Comparison of ENCODE assay signal across 9 cellular contexts in genomic region chr2:241560883-241561474, GRCh38. TPM values are rescaled to one million over a fixed set of nuclear protein-coding genes. Genes with fewer than 3 reads are reported as not detected.
DNase-seq lines count a peak whose midpoint lies in the region; ATAC-seq and TF ChIP-seq lines count a peak whose summit lies in the region.
"Had no signal": no experiment of that assay in that cellular context is flagged by ENCODE, and none has a peak within 500 bp of the region (broad histone marks: within the 10 kb centered on the region; RNA-seq: fewer than 3 reads in every experiment).

No MANE protein-coding gene starts in this region.

- TF ChIP-seq CTCF in left ventricle myocardium inferior (IDR thresholded peaks at IDR 0.05; ENCODE audit: borderline replicate concordance) (no peak), uterus (IDR thresholded peaks at IDR 0.05) (no peak)

- H3K4me1 ChIP-seq in left ventricle myocardium inferior (peaks cover 63% of the 10 kb centered on the region), esophagus (ENCODE audit: control insufficient read depth in 2 of 2, insufficient read depth in 2 of 2, low read length in 1 of 2) (peaks cover 11 to 42% of the 10 kb centered on the region in 2 donors), uterus (peaks cover 0 to 17% of the 10 kb centered on the region in 2 donors)

- 34 to 41% methylated on average over 19 of the region's 19 CpGs for WGBS in esophagus, 2 donors

- H3K36me3 ChIP-seq in left ventricle myocardium inferior = no peaks in the 10 kb centered on the region
- H3K36me3 ChIP-seq in esophagus (ENCODE audit: control insufficient read depth in 2 of 2, insufficient read depth in 2 of 2, low read length in 1 of 2) = peaks cover 0 to 14% of the 10 kb centered on the region in 2 donors
- no peaks in the 10 kb centered on the region for H3K36me3 ChIP-seq in uterus
- H3K36me3 ChIP-seq: cardiac muscle cell had no signal

- intact Hi-C loops in left ventricle myocardium inferior (cut with micrococcal nuclease) = no loop called here
- intact Hi-C loops in cardiac septum (cut with DNase I) = no loop called here
- intact Hi-C loops in uterus (cut with DNase I; ENCODE audit: low total_unique reads) = no loop called here

- DNase-seq in left ventricle myocardium inferior = no peak
- DNase-seq in cardiac septum (ENCODE audit: low spot score) = no peak
- peak; percentile 44 for DNase-seq in myocyte (ENCODE audit: low read depth)
- DNase-seq in uterus = no peak
- no peak for DNase-seq in NCI-H2029 treated with DMSO at 0.1 percent for 48 hours (lab: John Stamatoyannopoulos, UW)

- ATAC-seq in GM21390 (IDR thresholded peaks at IDR 0.05; ENCODE audit: unreplicated experiment) (no peak), GM21619 (IDR thresholded peaks at IDR 0.05; ENCODE audit: unreplicated experiment) (no peak)

- H3K9me3 ChIP-seq in left ventricle myocardium inferior (replicated peaks) (peaks cover 16% of the 10 kb centered on the region), esophagus (ENCODE audit: control insufficient read depth in 2 of 2, insufficient read depth in 1 of 2, low read depth in 1 of 2, low read length in 1 of 2) (no peaks in the 10 kb centered on the region), uterus (peaks cover 0 to 6% of the 10 kb centered on the region in 2 donors)

- no peak overlapping the region for H3K27ac ChIP-seq in left ventricle myocardium inferior (replicated peaks)
- H3K27ac ChIP-seq in esophagus (ENCODE audit: low read depth in 2 of 2, low read length in 1 of 2) = peak overlapping the region in 1 of 2 donors; percentile 13
- peak overlapping the region; percentile 73 to 90 for H3K27ac ChIP-seq in uterus
- H3K27ac ChIP-seq: cardiac muscle cell had no signal

- no peak for TF ChIP-seq POLR2A in uterus (IDR thresholded peaks at IDR 0.05)

- H3K27me3 ChIP-seq in left ventricle myocardium inferior (ENCODE audit: low read depth) (peaks cover 34% of the 10 kb centered on the region), esophagus (ENCODE audit: control insufficient read depth in 1 of 2, insufficient read depth in 2 of 2, low read length in 2 of 2) (no peaks in the 10 kb centered on the region), uterus (no peaks in the 10 kb centered on the region)
- H3K27me3 ChIP-seq: cardiac muscle cell had no signal

- peak overlapping the region; percentile 75 for H3K4me3 ChIP-seq in left ventricle myocardium inferior
- peak overlapping the region; percentile 79 to 84 for H3K4me3 ChIP-seq in esophagus (ENCODE audit: low read depth in 1 of 2, low read length in 2 of 2)
- H3K4me3 ChIP-seq in uterus = peak overlapping the region; percentile 40 to 88
- H3K4me3 ChIP-seq: cardiac muscle cell had no signal

RNA-seq across cellular contexts. Expression of gene BOK, which starts 2.4 kb away (rescaled TPM):
- 2.4 TPM for total RNA-seq in left ventricle myocardium inferior
- total RNA-seq in cardiac septum = 4.5 TPM
- polyA plus RNA-seq in esophagus = 10 to 100 TPM; 29.8 to 38.7 TPM
- total RNA-seq in myocyte = 69.7 and 114 TPM in 2 replicates
- 69.1 TPM for polyA plus RNA-seq in myocyte (2012)
- 10 to 100 TPM; 22.9 to 31.2 (median 26.4) TPM for total RNA-seq in uterus

RNA-seq across cellular contexts. Expression of gene STK25, which starts 52.6 kb away (rescaled TPM):
- total RNA-seq in left ventricle myocardium inferior = 89.1 TPM
- 95.9 TPM for total RNA-seq in cardiac septum
- 100 to 1,000 TPM; 116 to 132 TPM for polyA plus RNA-seq in esophagus
- 565 and 642 TPM in 2 replicates for total RNA-seq in myocyte
- polyA plus RNA-seq in myocyte (2012) = 278 TPM
- total RNA-seq in uterus = 100 to 1,000 TPM in 3 of 4 donors, 10 to 100 TPM in 1; 77.6 to 191 (median 165) TPM
